3 cellular contexts compared by ENCODE assay signal in genomic region chr2:26760991-26761390, GRCh38. TPM values are rescaled to one million over a fixed set of nuclear protein-coding genes. Genes with fewer than 3 reads are reported as not detected.
"Had no signal": no experiment of that assay in that cellular context is flagged by ENCODE, and none has a peak within 500 bp of the region (broad histone marks: within the 10 kb centered on the region; RNA-seq: fewer than 3 reads in every experiment).

No MANE protein-coding gene starts in this region.

RNA-seq across cellular contexts. Expression of gene CENPA, which starts 24.9 kb away (rescaled TPM):
- total RNA-seq: body of pancreas, cardiac septum had no signal
- polyA plus RNA-seq: aorta had no signal
